In genomic region chr6:52164319-52165094, GRCh38 we compare ENCODE assay signal across 33 cellular contexts. TPM values are rescaled to one million over a fixed set of nuclear protein-coding genes. Genes with fewer than 3 reads are reported as not detected.
A peak's percentile ranks its signal among the peaks of the same experiment; 100 is the strongest.
DNase-seq lines count a peak whose midpoint lies in the region; ATAC-seq, FAIRE-seq and TF ChIP-seq lines count a peak whose summit lies in the region.
"Had no signal": no experiment of that assay in that cellular context is flagged by ENCODE, and none has a peak within 500 bp of the region (broad histone marks: within the 10 kb centered on the region; RNA-seq: fewer than 3 reads in every experiment).

No MANE protein-coding gene starts in this region.

- no peak overlapping the region for H3K4me2 ChIP-seq in MM.1S (ENCODE audit: low read depth, low read length)
- H3K4me2 ChIP-seq: hepatocyte had no signal

- H3K27me3 ChIP-seq in bronchial epithelial cell (ENCODE audit: control insufficient read depth, insufficient read depth, low read length) (no peaks in the 10 kb centered on the region), MM.1S (replicated peaks; ENCODE audit: insufficient read depth, low read length) (no peaks in the 10 kb centered on the region), brain microvascular endothelial cell (replicated peaks) (no peaks in the 10 kb centered on the region)
- no peaks in the 10 kb centered on the region for H3K27me3 ChIP-seq in naive thymus-derived CD4-positive, alpha-beta T cell (ENCODE audit: control insufficient read depth in 2 of 2, insufficient read depth in 2 of 2, low read length in 2 of 2)
- H3K27me3 ChIP-seq: gastrocnemius medialis, hepatocyte, Peyer's patch, testis had no signal

- no peak overlapping the region for H2AFZ ChIP-seq in MM.1S (ENCODE audit: low read length)
- H2AFZ ChIP-seq: hepatocyte had no signal

- no peaks in the 10 kb centered on the region for H3K9me2 ChIP-seq in MM.1S (replicated peaks; ENCODE audit: insufficient read depth, low read length)

- H3K27ac ChIP-seq in MM.1S (ENCODE audit: low read length) (no peak overlapping the region), brain microvascular endothelial cell (no peak overlapping the region)
- no peak overlapping the region for H3K27ac ChIP-seq in naive thymus-derived CD4-positive, alpha-beta T cell (ENCODE audit: low read depth, low read length)
- H3K27ac ChIP-seq: cardiac muscle cell, coronary artery, esophagus squamous epithelium, gastrocnemius medialis, hepatocyte, left ventricle myocardium inferior, Peyer's patch, spleen, testis had no signal

- no peak overlapping the region for H3K9ac ChIP-seq in MM.1S (ENCODE audit: low read length)

- peaks cover 20% of the 10 kb centered on the region for H3K36me3 Mint-ChIP-seq in natural killer cell treated with Interleukin-12 subunit alpha and Interleukin-12 subunit beta and Interleukin-15 and Interleukin-18, amount 100 ng/mL, for 72 hours
- no peaks in the 10 kb centered on the region for H3K36me3 Mint-ChIP-seq in natural killer cell
- no peaks in the 10 kb centered on the region for H3K36me3 Mint-ChIP-seq in naive thymus-derived CD4-positive, alpha-beta T cell
- H3K36me3 Mint-ChIP-seq: mesothelial cell of epicardium had no signal

- TF ChIP-seq CTCF in natural killer cell (IDR thresholded peaks at IDR 0.05) (no peak), bronchial epithelial cell (IDR thresholded peaks at IDR 0.05; ENCODE audit: insufficient read depth, low read length, severe bottlenecking) (no peak), MM.1S (IDR thresholded peaks at IDR 0.05; ENCODE audit: low read length) (no peak), brain microvascular endothelial cell (IDR thresholded peaks at IDR 0.05; ENCODE audit: low read depth, low read length, missing control alignments) (no peak)

- peak; percentile 7 to 34 for ATAC-seq in natural killer cell treated with Interleukin-12 subunit alpha and Interleukin-12 subunit beta and Interleukin-15 and Interleukin-18, amount 100 ng/mL, for 72 hours
- ATAC-seq in natural killer cell (no peak), GM18519 (IDR thresholded peaks at IDR 0.05; ENCODE audit: low FRiP score, unreplicated experiment) (no peak)
- no peak for ATAC-seq in naive thymus-derived CD4-positive, alpha-beta T cell
- ATAC-seq: gastrocnemius medialis; stimulated activated naive B cell treated with anti-CD40 and anti-IgM and Interleukin-4, amounts not matched to agents 10 μg/mL and 1 μg/mL and 100 μg/mL, for 72 hours had no signal

- no peaks in the 10 kb centered on the region for H3K79me2 ChIP-seq in MM.1S (ENCODE audit: low read length)
- H3K79me2 ChIP-seq: hepatocyte had no signal

- FAIRE-seq in bronchial epithelial cell (lab: Jason Lieb, UNC): peak; percentile 85

- H3K9me3 Mint-ChIP-seq in natural killer cell treated with Interleukin-12 subunit alpha and Interleukin-12 subunit beta and Interleukin-15 and Interleukin-18, amount 100 ng/mL, for 72 hours: no peaks in the 10 kb centered on the region
- no peaks in the 10 kb centered on the region for H3K9me3 Mint-ChIP-seq in natural killer cell
- peaks cover 0 to 15% (median 0%) of the 10 kb centered on the region in 11 donors for H3K9me3 Mint-ChIP-seq in naive thymus-derived CD4-positive, alpha-beta T cell

- H3K4me3 ChIP-seq in bronchial epithelial cell (ENCODE audit: low read depth, low read length) (no peak overlapping the region), MM.1S (ENCODE audit: low read length) (no peak overlapping the region), brain microvascular endothelial cell (ENCODE audit: low read depth, low read length) (no peak overlapping the region)
- no peak overlapping the region for H3K4me3 ChIP-seq in naive thymus-derived CD4-positive, alpha-beta T cell (ENCODE audit: low read length)
- H3K4me3 ChIP-seq: cardiac muscle cell, coronary artery, esophagus squamous epithelium, gastrocnemius medialis, hepatocyte, left ventricle myocardium inferior, Peyer's patch, spleen, testis had no signal

- H3K9me3 ChIP-seq in MM.1S (replicated peaks; ENCODE audit: insufficient read depth, low read length): no peaks in the 10 kb centered on the region
- H3K9me3 ChIP-seq in naive thymus-derived CD4-positive, alpha-beta T cell (ENCODE audit: control insufficient read depth in 2 of 3, low read length in 3 of 3): no peaks in the 10 kb centered on the region
- H3K9me3 ChIP-seq: esophagus squamous epithelium, gastrocnemius medialis, Peyer's patch, testis had no signal

- peaks cover 0 to 24% of the 10 kb centered on the region in 2 donors for H3K4me1 Mint-ChIP-seq in natural killer cell treated with Interleukin-12 subunit alpha and Interleukin-12 subunit beta and Interleukin-15 and Interleukin-18, amount 100 ng/mL, for 72 hours (ENCODE audit: low read depth in 2 of 2)
- no peaks in the 10 kb centered on the region for H3K4me1 Mint-ChIP-seq in natural killer cell
- peaks cover 0 to 9% (median 0%) of the 10 kb centered on the region in 7 donors for H3K4me1 Mint-ChIP-seq in naive thymus-derived CD4-positive, alpha-beta T cell
- H3K4me1 Mint-ChIP-seq: mesothelial cell of epicardium, nephron had no signal

- DNase-seq in natural killer cell treated with Interleukin-12 subunit alpha and Interleukin-12 subunit beta and Interleukin-15 and Interleukin-18, amount 100 ng/mL, for 72 hours (ENCODE audit: low spot score): no peak
- DNase-seq in natural killer cell (no peak), NCI-H510A treated with DMSO at 0.1 percent for 48 hours (lab: John Stamatoyannopoulos, UW) (peak; percentile 67), bronchial epithelial cell (ENCODE audit: low read depth) (no peak), MM.1S (no peak), brain microvascular endothelial cell (no peak)
- no peak for DNase-seq in naive thymus-derived CD4-positive, alpha-beta T cell
- DNase-seq: ACHN; activated CD4-positive, alpha-beta T cell treated with anti-CD3 and anti-CD28 coated beads for 1 hour; activated naive CD4-positive, alpha-beta T cell treated with anti-CD3 and anti-CD28 coated beads for 36 hours; activated T-cell treated with anti-CD3 and anti-CD28 coated beads, Interleukin-2, amount 50 U/mL, for 48 hours; amygdala; DND-41; esophagus squamous epithelium; gastrocnemius medialis; H7; left ventricle myocardium inferior; NCI-H1092; NK-92 treated with Interleukin-12 subunit alpha and Interleukin-12 subunit beta, amount 100 ng/mL, for 24 hours; Peyer's patch; spleen; stimulated activated CD4-positive, alpha-beta T cell treated with anti-CD3 and anti-CD28 coated beads, Interleukin-4, amount 100 ng/mL, for 1 hour; stimulated activated naive B cell treated with anti-CD40 and anti-IgM and Interleukin-4, amounts not matched to agents 10 μg/mL and 1 μg/mL and 100 μg/mL, for 72 hours; testis had no signal

- no peaks in the 10 kb centered on the region for H3K36me3 ChIP-seq in bronchial epithelial cell (ENCODE audit: control insufficient read depth, insufficient read depth, low read length)
- no peaks in the 10 kb centered on the region for H3K36me3 ChIP-seq in MM.1S (replicated peaks; ENCODE audit: insufficient read depth, low read length)
- H3K36me3 ChIP-seq in brain microvascular endothelial cell (replicated peaks): no peaks in the 10 kb centered on the region
- no peaks in the 10 kb centered on the region for H3K36me3 ChIP-seq in naive thymus-derived CD4-positive, alpha-beta T cell (ENCODE audit: control insufficient read depth in 2 of 3, insufficient read depth in 3 of 3, low read length in 3 of 3)
- H3K36me3 ChIP-seq: cardiac muscle cell, esophagus squamous epithelium, gastrocnemius medialis, left ventricle myocardium inferior, Peyer's patch, spleen had no signal

- in situ Hi-C loops in brain microvascular endothelial cell (cut with HindIII; ENCODE audit: low pct_ligation_motif_present, low sequenced_read_pairs): no loop called here

- intact Hi-C loops in natural killer cell (cut with micrococcal nuclease): loop anchor here (5.0 kb wide), 1 partner anchor 498 kb away; no protein-coding TSS in a partner anchor
- intact Hi-C loops in naive thymus-derived CD4-positive, alpha-beta T cell (cut with micrococcal nuclease): loop anchor here in 1 of 2 donors (5.0 kb wide), 1 partner anchor 258 kb away; the partner anchor contains the start of gene EFHC1

- no peak overlapping the region for H3K27ac Mint-ChIP-seq in natural killer cell treated with Interleukin-12 subunit alpha and Interleukin-12 subunit beta and Interleukin-15 and Interleukin-18, amount 100 ng/mL, for 72 hours
- no peak overlapping the region for H3K27ac Mint-ChIP-seq in natural killer cell
- H3K27ac Mint-ChIP-seq in naive thymus-derived CD4-positive, alpha-beta T cell: peak overlapping the region in 1 of 9 donors; percentile 26
- H3K27ac Mint-ChIP-seq: activated naive CD4-positive, alpha-beta T cell treated with anti-CD3 and anti-CD28 coated beads for 36 hours; mesothelial cell of epicardium; nephron; stimulated activated naive B cell treated with anti-CD40 and anti-IgM and Interleukin-4, amounts not matched to agents 10 μg/mL and 1 μg/mL and 100 μg/mL, for 72 hours had no signal

- peaks cover 6% of the 10 kb centered on the region for H3F3A ChIP-seq in MM.1S (ENCODE audit: insufficient read depth, low read length)

- no peaks in the 10 kb centered on the region for H4K20me1 ChIP-seq in MM.1S (ENCODE audit: insufficient read depth, low read length)

- H3K4me1 ChIP-seq in MM.1S (ENCODE audit: low read length): peaks cover 33% of the 10 kb centered on the region
- no peaks in the 10 kb centered on the region for H3K4me1 ChIP-seq in naive thymus-derived CD4-positive, alpha-beta T cell (ENCODE audit: control insufficient read depth in 2 of 2, insufficient read depth in 2 of 2, low read length in 2 of 2)
- H3K4me1 ChIP-seq: esophagus squamous epithelium, gastrocnemius medialis, left ventricle myocardium inferior, spleen, testis had no signal

- CTCF ChIA-PET in naive thymus-derived CD4-positive, alpha-beta T cell (lab: Charles Lee): interaction anchor here (0.8 to 3.5 kb wide), 4 partner anchors 9 to 100 kb away, joined by 3 to 31 read pairs (median 4); no protein-coding TSS in a partner anchor

- POLR2A ChIA-PET in naive thymus-derived CD4-positive, alpha-beta T cell (lab: Charles Lee): no interaction called here

- H3K27me3 Mint-ChIP-seq in natural killer cell treated with Interleukin-12 subunit alpha and Interleukin-12 subunit beta and Interleukin-15 and Interleukin-18, amount 100 ng/mL, for 72 hours: peaks cover 45 to 76% of the 10 kb centered on the region in 2 donors
- H3K27me3 Mint-ChIP-seq in natural killer cell (ENCODE audit: low read depth in 2 of 2): peaks cover 22 to 85% of the 10 kb centered on the region in 2 donors
- H3K27me3 Mint-ChIP-seq in naive thymus-derived CD4-positive, alpha-beta T cell: peaks cover 6 to 29% (median 19%) of the 10 kb centered on the region in 5 donors

- H3K4me3 Mint-ChIP-seq in natural killer cell treated with Interleukin-12 subunit alpha and Interleukin-12 subunit beta and Interleukin-15 and Interleukin-18, amount 100 ng/mL, for 72 hours: no peak overlapping the region
- H3K4me3 Mint-ChIP-seq in natural killer cell: no peak overlapping the region
- H3K4me3 Mint-ChIP-seq in naive thymus-derived CD4-positive, alpha-beta T cell: no peak overlapping the region
- H3K4me3 Mint-ChIP-seq: activated naive CD4-positive, alpha-beta T cell treated with anti-CD3 and anti-CD28 coated beads for 36 hours; mesothelial cell of epicardium; nephron; stimulated activated naive B cell treated with anti-CD40 and anti-IgM and Interleukin-4, amounts not matched to agents 10 μg/mL and 1 μg/mL and 100 μg/mL, for 72 hours had no signal

RNA-seq across cellular contexts. Expression of gene IL17A, which starts 21.7 kb away (rescaled TPM):
- total RNA-seq in natural killer cell treated with Interleukin-12 subunit alpha and Interleukin-12 subunit beta and Interleukin-15 and Interleukin-18, amount 100 ng/mL, for 72 hours: under 1 TPM in 1 of 2 donors, not detected in 1; 0.22 TPM
- total RNA-seq in natural killer cell (not detected), bronchial epithelial cell (not detected in 2 replicates)
- total RNA-seq in naive thymus-derived CD4-positive, alpha-beta T cell: not detected
- not detected for polyA plus RNA-seq in naive thymus-derived CD4-positive, alpha-beta T cell
- total RNA-seq: cardiac muscle cell, esophagus squamous epithelium, gastrocnemius medialis, hepatocyte, left ventricle myocardium inferior, LHCN-M2, mesothelial cell of epicardium, osteocyte, Peyer's patch, spleen, testis had no signal
- polyA plus RNA-seq: BJ, cardiac muscle cell, hepatocyte, spleen had no signal

Comparison
In these comparisons a context has a peak if more than half of its experiments do, and no peak if none do; other contexts are left out.
1. ATAC-seq: peak in natural killer cell treated with Interleukin-12 subunit alpha and Interleukin-12 subunit beta and Interleukin-15 and Interleukin-18, amount 100 ng/mL, for 72 hours (2 of 2); none in natural killer cell (0 of 3), naive thymus-derived CD4-positive, alpha-beta T cell (single experiment) and GM18519 (single experiment).